9 cellular contexts compared by ENCODE assay signal in genomic region chr6:1636971-1637871, GRCh38. TPM values are rescaled to one million over a fixed set of nuclear protein-coding genes. Genes with fewer than 3 reads are reported as not detected.
A peak's percentile ranks its signal among the peaks of the same experiment; 100 is the strongest.
DNase-seq lines count a peak whose midpoint lies in the region; ATAC-seq and TF ChIP-seq lines count a peak whose summit lies in the region.
"Had no signal": no experiment of that assay in that cellular context is flagged by ENCODE, and none has a peak within 500 bp of the region (broad histone marks: within the 10 kb centered on the region; RNA-seq: fewer than 3 reads in every experiment).

No MANE protein-coding gene starts in this region.

- no peaks in the 10 kb centered on the region for H3K79me2 ChIP-seq in HCT116 (ENCODE audit: insufficient read depth, low read length)

- POLR2A ChIA-PET in HCT116 (lab: Charles Lee): no interaction called here
- POLR2A ChIA-PET in T-cell (lab: Charles Lee): no interaction called here

- H3K27ac ChIP-seq in HCT116 (ENCODE audit: low read depth, low read length) (peak overlapping the region; percentile 55), epithelial cell of prostate (peak overlapping the region; percentile 37)
- H3K27ac ChIP-seq: SK-N-MC had no signal

- H3K9me2 ChIP-seq in HCT116 (ENCODE audit: insufficient read depth): no peaks in the 10 kb centered on the region

- no peak for TF ChIP-seq RAD21 in HCT116 (IDR thresholded peaks at IDR 0.05; ENCODE audit: low read depth)

- H3K4me1 ChIP-seq in HCT116 (ENCODE audit: control insufficient read depth in 1 of 2, insufficient read depth in 2 of 2, low read length in 2 of 2): peaks cover 35 to 43% of the 10 kb centered on the region in 2 experiments

- no peaks in the 10 kb centered on the region for H3K9me3 ChIP-seq in HCT116 (ENCODE audit: control insufficient read depth in 1 of 2, insufficient read depth in 1 of 2, low read depth in 1 of 2, low read length in 2 of 2)

- H2AFZ ChIP-seq in HCT116 (ENCODE audit: low read depth, low read length, poor library complexity, severe bottlenecking): no peak overlapping the region

- H4K20me1 ChIP-seq in HCT116 (ENCODE audit: insufficient read depth): no peaks in the 10 kb centered on the region

- peak; percentile 60 for ATAC-seq in HCT116
- peak; percentile 88 for ATAC-seq in stimulated activated memory B cell treated with anti-CD40 and anti-IgM and Interleukin-4, amounts not matched to agents 10 μg/mL and 1 μg/mL and 100 μg/mL, for 72 hours
- no peak for ATAC-seq in T-cell (replicated peaks in 1 of 4)

- intact Hi-C loops in HCT116 (cut with micrococcal nuclease): no loop called here

- H3K36me3 Mint-ChIP-seq in stimulated activated memory B cell treated with anti-CD40 and anti-IgM and Interleukin-4, amounts not matched to agents 10 μg/mL and 1 μg/mL and 100 μg/mL, for 72 hours: peaks cover 3% of the 10 kb centered on the region
- H3K36me3 Mint-ChIP-seq in T-cell: peaks cover 21% of the 10 kb centered on the region

- H3K9ac ChIP-seq in HCT116 (ENCODE audit: low read length): peak overlapping the region; percentile 17; the same call in 1 of the 2 replicates

- H3K4me3 Mint-ChIP-seq in stimulated activated memory B cell treated with anti-CD40 and anti-IgM and Interleukin-4, amounts not matched to agents 10 μg/mL and 1 μg/mL and 100 μg/mL, for 72 hours: no peak overlapping the region
- H3K4me3 Mint-ChIP-seq in T-cell: no peak overlapping the region

- BruUV-seq in HCT116 (replicated peaks; lab: Mats Ljungman, UMichigan): no TSS peak

- no peak for TF ChIP-seq CTCF in HCT116 (IDR thresholded peaks at IDR 0.05 in 2 of 3, conservative IDR thresholded peaks at IDR 0.05 in 1 of 3; ENCODE audit: borderline replicate concordance in 1 of 3, insufficient read depth in 1 of 3, low read depth in 2 of 3, low read length in 2 of 3)

- H3K4me2 ChIP-seq in HCT116 (ENCODE audit: low read length): peak overlapping the region; percentile 43

- no peaks in the 10 kb centered on the region for H3K27me3 ChIP-seq in HCT116 (ENCODE audit: insufficient read depth, low read length)

- peak overlapping the region; percentile 18 for H3K27ac Mint-ChIP-seq in stimulated activated memory B cell treated with anti-CD40 and anti-IgM and Interleukin-4, amounts not matched to agents 10 μg/mL and 1 μg/mL and 100 μg/mL, for 72 hours
- no peak overlapping the region for H3K27ac Mint-ChIP-seq in T-cell

- no peak overlapping the region for H3K4me3 ChIP-seq in HCT116 (replicated peaks in 1 of 2; ENCODE audit: low read depth in 1 of 2, low read length in 2 of 2)
- H3K4me3 ChIP-seq: SK-N-MC had no signal

- DNase-seq in HCT116 (ENCODE audit: low read depth, low spot score): no peak
- peak; percentile 43 for DNase-seq in NCI-H510A (lab: John Stamatoyannopoulos, UW)
- DNase-seq in epithelial cell of prostate (ENCODE audit: low read depth, low spot score): peak; percentile 14
- no peak for DNase-seq in T-cell
- DNase-seq in GM03348 (ENCODE audit: low spot score): no peak
- DNase-seq in midbrain (lab: John Stamatoyannopoulos, UW): no peak
- DNase-seq: amniotic stem cell had no signal

- no peaks in the 10 kb centered on the region for H3K36me3 ChIP-seq in HCT116 (ENCODE audit: control insufficient read depth in 1 of 2, insufficient read depth in 2 of 2, low read length in 2 of 2)

- TF ChIP-seq POLR2A in HCT116 (IDR thresholded peaks at IDR 0.05; ENCODE audit: borderline replicate concordance, extremely low read depth, insufficient read depth, insufficient read length): no peak

- no peaks in the 10 kb centered on the region for H3K27me3 Mint-ChIP-seq in stimulated activated memory B cell treated with anti-CD40 and anti-IgM and Interleukin-4, amounts not matched to agents 10 μg/mL and 1 μg/mL and 100 μg/mL, for 72 hours
- peaks cover 2 to 15% of the 10 kb centered on the region in 2 donors for H3K27me3 Mint-ChIP-seq in T-cell

- H3K4me1 Mint-ChIP-seq in stimulated activated memory B cell treated with anti-CD40 and anti-IgM and Interleukin-4, amounts not matched to agents 10 μg/mL and 1 μg/mL and 100 μg/mL, for 72 hours: peaks cover 17% of the 10 kb centered on the region
- no peaks in the 10 kb centered on the region for H3K4me1 Mint-ChIP-seq in T-cell

- CTCF ChIA-PET in HCT116 (lab: Charles Lee): no interaction called here
- CTCF ChIA-PET in T-cell (lab: Charles Lee): no interaction called here

- RAD21 ChIA-PET in HCT116 (lab: Charles Lee; ENCODE audit: low non-redundant PET in 1 of 2, low total read pairs in 2 of 2, uncharacterized antibody in 2 of 2, unreplicated experiment in 2 of 2): no interaction called here

- H3K9me3 Mint-ChIP-seq in stimulated activated memory B cell treated with anti-CD40 and anti-IgM and Interleukin-4, amounts not matched to agents 10 μg/mL and 1 μg/mL and 100 μg/mL, for 72 hours: no peaks in the 10 kb centered on the region
- H3K9me3 Mint-ChIP-seq in T-cell: no peaks in the 10 kb centered on the region

TF ChIP-seq in HCT116, 20 proteins besides CTCF, POLR2A, EP300 and RAD21:
- TF ChIP-seq YY1 (IDR thresholded peaks at IDR 0.05; ENCODE audit: extremely low read depth, insufficient replicate concordance, low read depth, low read length) (no peak), MAX (IDR thresholded peaks at IDR 0.05) (peak; percentile 63; the same call in 1 of the 2 replicates)

RNA-seq across cellular contexts. Expression of gene FOXC1, which starts 27.5 kb away (rescaled TPM):
- total RNA-seq in HCT116 (2021; ENCODE audit: unreplicated experiment): 40.7 TPM
- 13.4 and 15.4 TPM in 2 replicates for polyA plus RNA-seq in HCT116 (2012)
- under 1 TPM in 3 of 5 donors, not detected in 2; 0.09 to 0.15 (median 0.12) TPM for total RNA-seq in T-cell

Comparison
In these comparisons a context has a peak if more than half of its experiments do, and no peak if none do; other contexts are left out.
1. ATAC-seq: peak in HCT116 (single experiment) and stimulated activated memory B cell treated with anti-CD40 and anti-IgM and Interleukin-4, amounts not matched to agents 10 μg/mL and 1 μg/mL and 100 μg/mL, for 72 hours (single experiment); none in T-cell (0 of 4).
2. DNase-seq: peak in NCI-H510A (single experiment) and epithelial cell of prostate (single experiment); none in HCT116 (single experiment), T-cell (0 of 34), GM03348 (single experiment) and midbrain (single experiment).
3. RNA of gene FOXC1, which starts 27.5 kb away (total RNA-seq): 40.7 TPM in HCT116 (single experiment); 0.09 to 0.15 TPM in T-cell; every median in the first group is over 10 times any median in the second.